ENCODE assay signal across 1 cellular context in the genomic region with DNA sequence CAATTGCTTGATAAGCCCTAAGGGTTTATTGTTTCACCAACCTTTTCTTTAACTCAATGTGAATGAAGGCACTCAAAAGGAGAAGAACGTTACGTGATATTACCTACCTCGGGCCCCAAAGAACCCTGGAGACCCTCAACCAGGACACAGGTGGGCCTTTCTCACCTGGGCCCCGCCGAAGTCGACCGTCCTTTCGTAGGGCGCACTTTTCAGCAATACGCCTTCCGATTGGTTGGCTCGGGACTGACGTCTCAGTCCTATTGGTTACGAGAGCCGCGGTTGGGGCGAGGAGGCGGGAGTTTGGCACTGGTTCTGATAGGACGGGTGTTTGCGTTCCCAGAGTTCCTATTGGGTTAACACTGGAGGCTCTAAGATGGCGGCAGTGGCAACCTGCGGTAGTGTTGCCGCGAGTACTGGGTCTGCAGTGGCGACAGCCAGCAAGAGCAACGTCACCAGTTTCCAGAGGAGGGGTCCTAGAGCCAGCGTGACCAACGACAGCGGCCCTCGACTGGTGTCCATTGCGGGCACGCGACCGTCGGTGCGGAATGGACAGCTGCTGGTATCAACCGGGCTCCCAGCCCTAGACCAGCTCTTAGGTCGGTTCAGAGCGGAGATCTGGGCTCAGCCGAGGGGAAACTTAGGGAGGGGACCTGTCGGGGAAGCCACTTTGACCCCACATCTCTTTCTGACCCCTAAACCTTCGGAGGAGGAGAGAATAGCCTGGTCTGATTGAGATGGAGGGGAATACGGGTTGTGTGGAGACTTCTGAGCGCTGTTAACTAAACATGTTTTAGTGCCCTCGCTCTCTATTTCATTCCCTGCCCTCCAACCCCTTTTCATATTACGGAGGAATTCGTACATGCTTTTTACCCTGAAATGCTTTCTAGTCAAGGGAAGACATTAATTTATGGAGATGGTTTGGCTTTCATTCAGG.
TF ChIP-seq lines count a peak whose summit lies in the region.

A gene with protein sequence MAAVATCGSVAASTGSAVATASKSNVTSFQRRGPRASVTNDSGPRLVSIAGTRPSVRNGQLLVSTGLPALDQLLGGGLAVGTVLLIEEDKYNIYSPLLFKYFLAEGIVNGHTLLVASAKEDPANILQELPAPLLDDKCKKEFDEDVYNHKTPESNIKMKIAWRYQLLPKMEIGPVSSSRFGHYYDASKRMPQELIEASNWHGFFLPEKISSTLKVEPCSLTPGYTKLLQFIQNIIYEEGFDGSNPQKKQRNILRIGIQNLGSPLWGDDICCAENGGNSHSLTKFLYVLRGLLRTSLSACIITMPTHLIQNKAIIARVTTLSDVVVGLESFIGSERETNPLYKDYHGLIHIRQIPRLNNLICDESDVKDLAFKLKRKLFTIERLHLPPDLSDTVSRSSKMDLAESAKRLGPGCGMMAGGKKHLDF (plus strand): TSS at position 356 of the 934 bp plus-strand sequence. CDS start 18 bp downstream, at position 374.
A gene with protein sequence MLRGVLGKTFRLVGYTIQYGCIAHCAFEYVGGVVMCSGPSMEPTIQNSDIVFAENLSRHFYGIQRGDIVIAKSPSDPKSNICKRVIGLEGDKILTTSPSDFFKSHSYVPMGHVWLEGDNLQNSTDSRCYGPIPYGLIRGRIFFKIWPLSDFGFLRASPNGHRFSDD (minus strand): TSS at position 211 of the 934 bp plus-strand sequence. CDS start 46,346 bp downstream, outside the sequence.

TF ChIP-seq in HepG2, 621 proteins besides CTCF, POLR2A, EP300 and RAD21 (continued from another document and continues in another):
- no peak for TF ChIP-seq IRX3 (CRISPR knock-in tag; IDR thresholded peaks at IDR 0.05; ENCODE audit: borderline replicate concordance, low read depth)
- no peak for TF ChIP-seq KLF11 (CRISPR knock-in tag; IDR thresholded peaks at IDR 0.05)
- TF ChIP-seq, protein P1, sequence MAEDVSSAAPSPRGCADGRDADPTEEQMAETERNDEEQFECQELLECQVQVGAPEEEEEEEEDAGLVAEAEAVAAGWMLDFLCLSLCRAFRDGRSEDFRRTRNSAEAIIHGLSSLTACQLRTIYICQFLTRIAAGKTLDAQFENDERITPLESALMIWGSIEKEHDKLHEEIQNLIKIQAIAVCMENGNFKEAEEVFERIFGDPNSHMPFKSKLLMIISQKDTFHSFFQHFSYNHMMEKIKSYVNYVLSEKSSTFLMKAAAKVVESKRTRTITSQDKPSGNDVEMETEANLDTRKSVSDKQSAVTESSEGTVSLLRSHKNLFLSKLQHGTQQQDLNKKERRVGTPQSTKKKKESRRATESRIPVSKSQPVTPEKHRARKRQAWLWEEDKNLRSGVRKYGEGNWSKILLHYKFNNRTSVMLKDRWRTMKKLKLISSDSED (CRISPR knock-in tag; IDR thresholded peaks at IDR 0.05): no peak
- TF ChIP-seq ZFP36 (IDR thresholded peaks at IDR 0.05; ENCODE audit: borderline replicate concordance, low read depth, low read length, partially characterized antibody): no peak
- TF ChIP-seq POLR2AphosphoS5 (IDR thresholded peaks at IDR 0.05; ENCODE audit: low read depth, low read length): peak; percentile 82
- no peak for TF ChIP-seq NONO (IDR thresholded peaks at IDR 0.05)
- TF ChIP-seq NONO (CRISPR knock-in tag; conservative IDR thresholded peaks at IDR 0.05): no peak; the same call in none of the 2 replicates
- no peak; the same call in 1 of the 2 replicates for TF ChIP-seq ELF3 (CRISPR knock-in tag; IDR thresholded peaks at IDR 0.05)
- TF ChIP-seq FOXA3 (CRISPR knock-in tag; IDR thresholded peaks at IDR 0.05): peak; percentile 31; the same call in 1 of the 2 replicates
- no peak for TF ChIP-seq ADNP (CRISPR knock-in tag; IDR thresholded peaks at IDR 0.05)
- no peak for TF ChIP-seq HCFC1 (IDR thresholded peaks at IDR 0.05; ENCODE audit: low read depth, low read length)
- TF ChIP-seq SMARCC2 (IDR thresholded peaks at IDR 0.05): no peak
- no peak for TF ChIP-seq NFE2 (CRISPR knock-in tag; IDR thresholded peaks at IDR 0.05)
- no peak for TF ChIP-seq HOXA9 (CRISPR knock-in tag; IDR thresholded peaks at IDR 0.05; ENCODE audit: borderline replicate concordance)
- no peak for TF ChIP-seq PRPF4 (IDR thresholded peaks at IDR 0.05; ENCODE audit: low read depth, low read length, poor library complexity, severe bottlenecking)
- 0 out of 2 replicates have a peak, but pooled peaks have one; percentile 66 for TF ChIP-seq MTF2 (CRISPR knock-in tag; IDR thresholded peaks at IDR 0.05; ENCODE audit: borderline replicate concordance)
- TF ChIP-seq ZBTB8A (CRISPR knock-in tag; IDR thresholded peaks at IDR 0.05; ENCODE audit: borderline replicate concordance, low read depth): no peak
- TF ChIP-seq ZNF720 (CRISPR knock-in tag; IDR thresholded peaks at IDR 0.05): no peak
- no peak for TF ChIP-seq GABPA (IDR thresholded peaks at IDR 0.05; ENCODE audit: low read depth, low read length)
- TF ChIP-seq GABPA (CRISPR knock-in tag; IDR thresholded peaks at IDR 0.05; ENCODE audit: low read depth): no peak
- TF ChIP-seq MED13 (CRISPR knock-in tag; IDR thresholded peaks at IDR 0.05): no peak
- TF ChIP-seq, protein P2, sequence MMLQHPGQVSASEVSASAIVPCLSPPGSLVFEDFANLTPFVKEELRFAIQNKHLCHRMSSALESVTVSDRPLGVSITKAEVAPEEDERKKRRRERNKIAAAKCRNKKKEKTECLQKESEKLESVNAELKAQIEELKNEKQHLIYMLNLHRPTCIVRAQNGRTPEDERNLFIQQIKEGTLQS (CRISPR knock-in tag; IDR thresholded peaks at IDR 0.05): no peak
- TF ChIP-seq, protein P3, sequence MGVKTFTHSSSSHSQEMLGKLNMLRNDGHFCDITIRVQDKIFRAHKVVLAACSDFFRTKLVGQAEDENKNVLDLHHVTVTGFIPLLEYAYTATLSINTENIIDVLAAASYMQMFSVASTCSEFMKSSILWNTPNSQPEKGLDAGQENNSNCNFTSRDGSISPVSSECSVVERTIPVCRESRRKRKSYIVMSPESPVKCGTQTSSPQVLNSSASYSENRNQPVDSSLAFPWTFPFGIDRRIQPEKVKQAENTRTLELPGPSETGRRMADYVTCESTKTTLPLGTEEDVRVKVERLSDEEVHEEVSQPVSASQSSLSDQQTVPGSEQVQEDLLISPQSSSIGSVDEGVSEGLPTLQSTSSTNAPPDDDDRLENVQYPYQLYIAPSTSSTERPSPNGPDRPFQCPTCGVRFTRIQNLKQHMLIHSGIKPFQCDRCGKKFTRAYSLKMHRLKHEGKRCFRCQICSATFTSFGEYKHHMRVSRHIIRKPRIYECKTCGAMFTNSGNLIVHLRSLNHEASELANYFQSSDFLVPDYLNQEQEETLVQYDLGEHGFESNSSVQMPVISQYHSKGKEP (CRISPR knock-in tag; IDR thresholded peaks at IDR 0.05): no peak
- no peak; the same call in 1 of the 2 replicates for TF ChIP-seq ZNF333 (CRISPR knock-in tag; IDR thresholded peaks at IDR 0.05; ENCODE audit: borderline replicate concordance)
- no peak for TF ChIP-seq ZNF775 (CRISPR knock-in tag; IDR thresholded peaks at IDR 0.05; ENCODE audit: borderline replicate concordance)
- TF ChIP-seq TGIF2 (CRISPR knock-in tag; IDR thresholded peaks at IDR 0.05): 0 out of 2 replicates have a peak, but pooled peaks have one; percentile 4
- TF ChIP-seq ZNF567 (CRISPR knock-in tag; IDR thresholded peaks at IDR 0.05; ENCODE audit: borderline replicate concordance): no peak
- no peak for TF ChIP-seq ZNF180 (CRISPR knock-in tag; IDR thresholded peaks at IDR 0.05; ENCODE audit: borderline replicate concordance, low read depth)
- no peak for TF ChIP-seq FOXP1 (IDR thresholded peaks at IDR 0.05)
- no peak for TF ChIP-seq FOXP1 (CRISPR knock-in tag; IDR thresholded peaks at IDR 0.05)
- TF ChIP-seq, protein P4, sequence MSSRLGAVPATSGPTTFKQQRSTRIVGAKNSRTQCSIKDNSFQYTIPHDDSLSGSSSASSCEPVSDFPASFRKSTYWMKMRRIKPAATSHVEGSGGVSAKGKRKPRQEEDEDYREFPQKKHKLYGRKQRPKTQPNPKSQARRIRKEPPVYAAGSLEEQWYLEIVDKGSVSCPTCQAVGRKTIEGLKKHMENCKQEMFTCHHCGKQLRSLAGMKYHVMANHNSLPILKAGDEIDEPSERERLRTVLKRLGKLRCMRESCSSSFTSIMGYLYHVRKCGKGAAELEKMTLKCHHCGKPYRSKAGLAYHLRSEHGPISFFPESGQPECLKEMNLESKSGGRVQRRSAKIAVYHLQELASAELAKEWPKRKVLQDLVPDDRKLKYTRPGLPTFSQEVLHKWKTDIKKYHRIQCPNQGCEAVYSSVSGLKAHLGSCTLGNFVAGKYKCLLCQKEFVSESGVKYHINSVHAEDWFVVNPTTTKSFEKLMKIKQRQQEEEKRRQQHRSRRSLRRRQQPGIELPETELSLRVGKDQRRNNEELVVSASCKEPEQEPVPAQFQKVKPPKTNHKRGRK (CRISPR knock-in tag; IDR thresholded peaks at IDR 0.05): peak; percentile 42; the same call in 1 of the 2 replicates
- TF ChIP-seq ZNF552 (CRISPR knock-in tag; IDR thresholded peaks at IDR 0.05; ENCODE audit: borderline replicate concordance): no peak
- TF ChIP-seq ZNF263 (CRISPR knock-in tag; IDR thresholded peaks at IDR 0.05): no peak
- peak; percentile 72 for TF ChIP-seq BORCS8-MEF2B (CRISPR knock-in tag; IDR thresholded peaks at IDR 0.05)
- TF ChIP-seq, protein P5, sequence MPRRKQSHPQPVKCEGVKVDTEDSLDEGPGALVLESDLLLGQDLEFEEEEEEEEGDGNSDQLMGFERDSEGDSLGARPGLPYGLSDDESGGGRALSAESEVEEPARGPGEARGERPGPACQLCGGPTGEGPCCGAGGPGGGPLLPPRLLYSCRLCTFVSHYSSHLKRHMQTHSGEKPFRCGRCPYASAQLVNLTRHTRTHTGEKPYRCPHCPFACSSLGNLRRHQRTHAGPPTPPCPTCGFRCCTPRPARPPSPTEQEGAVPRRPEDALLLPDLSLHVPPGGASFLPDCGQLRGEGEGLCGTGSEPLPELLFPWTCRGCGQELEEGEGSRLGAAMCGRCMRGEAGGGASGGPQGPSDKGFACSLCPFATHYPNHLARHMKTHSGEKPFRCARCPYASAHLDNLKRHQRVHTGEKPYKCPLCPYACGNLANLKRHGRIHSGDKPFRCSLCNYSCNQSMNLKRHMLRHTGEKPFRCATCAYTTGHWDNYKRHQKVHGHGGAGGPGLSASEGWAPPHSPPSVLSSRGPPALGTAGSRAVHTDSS (CRISPR knock-in tag; conservative IDR thresholded peaks at IDR 0.05): no peak
- no peak for TF ChIP-seq MLLT10 (CRISPR knock-in tag; IDR thresholded peaks at IDR 0.05)
- TF ChIP-seq, protein P6, sequence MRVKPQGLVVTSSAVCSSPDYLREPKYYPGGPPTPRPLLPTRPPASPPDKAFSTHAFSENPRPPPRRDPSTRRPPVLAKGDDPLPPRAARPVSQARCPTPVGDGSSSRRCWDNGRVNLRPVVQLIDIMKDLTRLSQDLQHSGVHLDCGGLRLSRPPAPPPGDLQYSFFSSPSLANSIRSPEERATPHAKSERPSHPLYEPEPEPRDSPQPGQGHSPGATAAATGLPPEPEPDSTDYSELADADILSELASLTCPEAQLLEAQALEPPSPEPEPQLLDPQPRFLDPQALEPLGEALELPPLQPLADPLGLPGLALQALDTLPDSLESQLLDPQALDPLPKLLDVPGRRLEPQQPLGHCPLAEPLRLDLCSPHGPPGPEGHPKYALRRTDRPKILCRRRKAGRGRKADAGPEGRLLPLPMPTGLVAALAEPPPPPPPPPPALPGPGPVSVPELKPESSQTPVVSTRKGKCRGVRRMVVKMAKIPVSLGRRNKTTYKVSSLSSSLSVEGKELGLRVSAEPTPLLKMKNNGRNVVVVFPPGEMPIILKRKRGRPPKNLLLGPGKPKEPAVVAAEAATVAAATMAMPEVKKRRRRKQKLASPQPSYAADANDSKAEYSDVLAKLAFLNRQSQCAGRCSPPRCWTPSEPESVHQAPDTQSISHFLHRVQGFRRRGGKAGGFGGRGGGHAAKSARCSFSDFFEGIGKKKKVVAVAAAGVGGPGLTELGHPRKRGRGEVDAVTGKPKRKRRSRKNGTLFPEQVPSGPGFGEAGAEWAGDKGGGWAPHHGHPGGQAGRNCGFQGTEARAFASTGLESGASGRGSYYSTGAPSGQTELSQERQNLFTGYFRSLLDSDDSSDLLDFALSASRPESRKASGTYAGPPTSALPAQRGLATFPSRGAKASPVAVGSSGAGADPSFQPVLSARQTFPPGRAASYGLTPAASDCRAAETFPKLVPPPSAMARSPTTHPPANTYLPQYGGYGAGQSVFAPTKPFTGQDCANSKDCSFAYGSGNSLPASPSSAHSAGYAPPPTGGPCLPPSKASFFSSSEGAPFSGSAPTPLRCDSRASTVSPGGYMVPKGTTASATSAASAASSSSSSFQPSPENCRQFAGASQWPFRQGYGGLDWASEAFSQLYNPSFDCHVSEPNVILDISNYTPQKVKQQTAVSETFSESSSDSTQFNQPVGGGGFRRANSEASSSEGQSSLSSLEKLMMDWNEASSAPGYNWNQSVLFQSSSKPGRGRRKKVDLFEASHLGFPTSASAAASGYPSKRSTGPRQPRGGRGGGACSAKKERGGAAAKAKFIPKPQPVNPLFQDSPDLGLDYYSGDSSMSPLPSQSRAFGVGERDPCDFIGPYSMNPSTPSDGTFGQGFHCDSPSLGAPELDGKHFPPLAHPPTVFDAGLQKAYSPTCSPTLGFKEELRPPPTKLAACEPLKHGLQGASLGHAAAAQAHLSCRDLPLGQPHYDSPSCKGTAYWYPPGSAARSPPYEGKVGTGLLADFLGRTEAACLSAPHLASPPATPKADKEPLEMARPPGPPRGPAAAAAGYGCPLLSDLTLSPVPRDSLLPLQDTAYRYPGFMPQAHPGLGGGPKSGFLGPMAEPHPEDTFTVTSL (CRISPR knock-in tag; IDR thresholded peaks at IDR 0.05; ENCODE audit: borderline replicate concordance): no peak
- no peak for TF ChIP-seq STAG1 (CRISPR knock-in tag; IDR thresholded peaks at IDR 0.05)
- TF ChIP-seq, protein P7, sequence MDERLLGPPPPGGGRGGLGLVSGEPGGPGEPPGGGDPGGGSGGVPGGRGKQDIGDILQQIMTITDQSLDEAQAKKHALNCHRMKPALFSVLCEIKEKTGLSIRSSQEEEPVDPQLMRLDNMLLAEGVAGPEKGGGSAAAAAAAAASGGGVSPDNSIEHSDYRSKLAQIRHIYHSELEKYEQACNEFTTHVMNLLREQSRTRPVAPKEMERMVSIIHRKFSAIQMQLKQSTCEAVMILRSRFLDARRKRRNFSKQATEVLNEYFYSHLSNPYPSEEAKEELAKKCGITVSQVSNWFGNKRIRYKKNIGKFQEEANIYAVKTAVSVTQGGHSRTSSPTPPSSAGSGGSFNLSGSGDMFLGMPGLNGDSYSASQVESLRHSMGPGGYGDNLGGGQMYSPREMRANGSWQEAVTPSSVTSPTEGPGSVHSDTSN (CRISPR knock-in tag; IDR thresholded peaks at IDR 0.05): peak; percentile 36; the same call in 1 of the 2 replicates
- peak; percentile 47; the same call in 1 of the 2 replicates for TF ChIP-seq ZNF768 (CRISPR knock-in tag; IDR thresholded peaks at IDR 0.05)
- TF ChIP-seq ZNF367 (CRISPR knock-in tag; IDR thresholded peaks at IDR 0.05; ENCODE audit: borderline replicate concordance): no peak
- 0 out of 2 replicates have a peak, but pooled peaks have one; percentile 22 for TF ChIP-seq HNRNPL (IDR thresholded peaks at IDR 0.05; ENCODE audit: low read depth, low read length)
